9 cellular contexts compared by ENCODE assay signal in genomic region chr18:63160172-63160995, GRCh38.
DNase-seq lines count a peak whose midpoint lies in the region; ATAC-seq lines count a peak whose summit lies in the region.
"Had no signal": no experiment of that assay in that cellular context is flagged by ENCODE, and none has a peak within 500 bp of the region (broad histone marks: within the 10 kb centered on the region; RNA-seq: fewer than 3 reads in every experiment).

No MANE protein-coding gene starts in this region.

- ATAC-seq in activated CD4-positive, alpha-beta T cell treated with anti-CD3 and anti-CD28 coated beads for 36 hours: peak; percentile 0
- ATAC-seq in stimulated activated naive B cell treated with anti-CD40 and anti-IgM and Interleukin-4, amounts not matched to agents 10 μg/mL and 1 μg/mL and 100 μg/mL, for 72 hours (replicated peaks): peak; percentile 1
- ATAC-seq in GM21447 (IDR thresholded peaks at IDR 0.05; ENCODE audit: unreplicated experiment): no peak

- intact Hi-C loops in activated CD4-positive, alpha-beta T cell treated with anti-CD3 and anti-CD28 coated beads for 36 hours (cut with DNase I, micrococcal nuclease): loop anchor here (2.0 to 5.0 kb wide), 7 partner anchors 20 to 790 kb away; partner anchors contain the start of gene KDSR (in 1 of the 2)
- intact Hi-C loops in dendritic cell treated with granulocyte-macrophage colony-stimulating factor and Interleukin-4, amounts not matched to agents 40 ng/mL and 50 ng/mL, for 4 days (cut with micrococcal nuclease): loop anchor here (5.0 kb wide), 1 partner anchor 37 kb away; no protein-coding TSS in a partner anchor

- peaks cover 92% of the 10 kb centered on the region for H3K4me1 Mint-ChIP-seq in activated CD4-positive, alpha-beta T cell treated with anti-CD3 and anti-CD28 coated beads for 36 hours
- peaks cover 96% of the 10 kb centered on the region for H3K4me1 Mint-ChIP-seq in T-helper 1 cell treated with Interleukin-12 subunit alpha and Interleukin-12 subunit beta and Interleukin-4 antibody, amounts not matched to agents 30 μg/mL and 1 μg/mL, for 36 hours (ENCODE audit: low read depth)
- peaks cover 59% of the 10 kb centered on the region for H3K4me1 Mint-ChIP-seq in dendritic cell treated with granulocyte-macrophage colony-stimulating factor and Interleukin-4, amounts not matched to agents 40 ng/mL and 50 ng/mL, for 4 days (ENCODE audit: low read depth)
- peaks cover 76 to 98% of the 10 kb centered on the region in 2 donors for H3K4me1 Mint-ChIP-seq in stimulated activated naive B cell treated with anti-CD40 and anti-IgM and Interleukin-4, amounts not matched to agents 10 μg/mL and 1 μg/mL and 100 μg/mL, for 72 hours

- peaks cover 41% of the 10 kb centered on the region for H3K36me3 Mint-ChIP-seq in activated CD4-positive, alpha-beta T cell treated with anti-CD3 and anti-CD28 coated beads for 36 hours (ENCODE audit: low read depth)
- H3K36me3 Mint-ChIP-seq in T-helper 1 cell treated with Interleukin-12 subunit alpha and Interleukin-12 subunit beta and Interleukin-4 antibody, amounts not matched to agents 30 μg/mL and 1 μg/mL, for 36 hours (ENCODE audit: low read depth): peaks cover 36% of the 10 kb centered on the region
- no peaks in the 10 kb centered on the region for H3K36me3 Mint-ChIP-seq in dendritic cell treated with granulocyte-macrophage colony-stimulating factor and Interleukin-4, amounts not matched to agents 40 ng/mL and 50 ng/mL, for 4 days (ENCODE audit: low read depth)
- H3K36me3 Mint-ChIP-seq in stimulated activated naive B cell treated with anti-CD40 and anti-IgM and Interleukin-4, amounts not matched to agents 10 μg/mL and 1 μg/mL and 100 μg/mL, for 72 hours: peaks cover 35 to 56% of the 10 kb centered on the region in 2 donors

- CTCF ChIA-PET in activated CD4-positive, alpha-beta T cell treated with anti-CD3 and anti-CD28 coated beads for 36 hours (lab: Charles Lee): interaction anchor here (0.6 to 2.0 kb wide), 4 partner anchors 8 to 251 kb away, joined by 3 to 5 read pairs (median 4); no protein-coding TSS in a partner anchor

- POLR2A ChIA-PET in activated CD4-positive, alpha-beta T cell treated with anti-CD3 and anti-CD28 coated beads for 36 hours (lab: Charles Lee): interaction anchor here (0.6 to 2.4 kb wide), 5 partner anchors 37 to 157 kb away, joined by 3 to 9 read pairs (median 5); no protein-coding TSS in a partner anchor

- peak overlapping the region; percentile 95 for H3K27ac Mint-ChIP-seq in activated CD4-positive, alpha-beta T cell treated with anti-CD3 and anti-CD28 coated beads for 36 hours
- H3K27ac Mint-ChIP-seq in T-helper 1 cell treated with Interleukin-12 subunit alpha and Interleukin-12 subunit beta and Interleukin-4 antibody, amounts not matched to agents 30 μg/mL and 1 μg/mL, for 36 hours: peak overlapping the region; percentile 98
- peak overlapping the region; percentile 88 for H3K27ac Mint-ChIP-seq in dendritic cell treated with granulocyte-macrophage colony-stimulating factor and Interleukin-4, amounts not matched to agents 40 ng/mL and 50 ng/mL, for 4 days
- H3K27ac Mint-ChIP-seq in stimulated activated naive B cell treated with anti-CD40 and anti-IgM and Interleukin-4, amounts not matched to agents 10 μg/mL and 1 μg/mL and 100 μg/mL, for 72 hours: peak overlapping the region; percentile 98

- peak overlapping the region; percentile 73 for H3K4me3 Mint-ChIP-seq in activated CD4-positive, alpha-beta T cell treated with anti-CD3 and anti-CD28 coated beads for 36 hours
- H3K4me3 Mint-ChIP-seq in T-helper 1 cell treated with Interleukin-12 subunit alpha and Interleukin-12 subunit beta and Interleukin-4 antibody, amounts not matched to agents 30 μg/mL and 1 μg/mL, for 36 hours: peak overlapping the region; percentile 81
- H3K4me3 Mint-ChIP-seq in dendritic cell treated with granulocyte-macrophage colony-stimulating factor and Interleukin-4, amounts not matched to agents 40 ng/mL and 50 ng/mL, for 4 days: no peak overlapping the region
- peak overlapping the region; percentile 79 to 81 for H3K4me3 Mint-ChIP-seq in stimulated activated naive B cell treated with anti-CD40 and anti-IgM and Interleukin-4, amounts not matched to agents 10 μg/mL and 1 μg/mL and 100 μg/mL, for 72 hours

- no peaks in the 10 kb centered on the region for H3K9me3 Mint-ChIP-seq in activated CD4-positive, alpha-beta T cell treated with anti-CD3 and anti-CD28 coated beads for 36 hours (ENCODE audit: low read depth)
- H3K9me3 Mint-ChIP-seq in T-helper 1 cell treated with Interleukin-12 subunit alpha and Interleukin-12 subunit beta and Interleukin-4 antibody, amounts not matched to agents 30 μg/mL and 1 μg/mL, for 36 hours: no peaks in the 10 kb centered on the region
- H3K9me3 Mint-ChIP-seq in dendritic cell treated with granulocyte-macrophage colony-stimulating factor and Interleukin-4, amounts not matched to agents 40 ng/mL and 50 ng/mL, for 4 days: no peaks in the 10 kb centered on the region
- H3K9me3 Mint-ChIP-seq in stimulated activated naive B cell treated with anti-CD40 and anti-IgM and Interleukin-4, amounts not matched to agents 10 μg/mL and 1 μg/mL and 100 μg/mL, for 72 hours: peaks cover 0 to 8% of the 10 kb centered on the region in 2 donors

- DNase-seq in activated CD4-positive, alpha-beta T cell treated with anti-CD3 and anti-CD28 coated beads for 36 hours: peak; percentile 60
- DNase-seq in activated CD4-positive, alpha-beta T cell treated with anti-CD3 and anti-CD28 coated beads, Interleukin-2, amount 50 U/mL, for 1 hour: no peak
- no peak for DNase-seq in stimulated activated naive B cell treated with anti-CD40 and anti-IgM and Interleukin-4, amounts not matched to agents 10 μg/mL and 1 μg/mL and 100 μg/mL, for 72 hours
- no peak for DNase-seq in NCI-H226
- no peak for DNase-seq in GF-D8 (lab: John Stamatoyannopoulos, UW)
- DNase-seq: activated CD8-positive, alpha-beta memory T cell treated with anti-CD3 and anti-CD28 coated beads, Interleukin-2, amount 50 U/mL, for 48 hours had no signal

- H3K27me3 Mint-ChIP-seq in activated CD4-positive, alpha-beta T cell treated with anti-CD3 and anti-CD28 coated beads for 36 hours: no peaks in the 10 kb centered on the region
- no peaks in the 10 kb centered on the region for H3K27me3 Mint-ChIP-seq in T-helper 1 cell treated with Interleukin-12 subunit alpha and Interleukin-12 subunit beta and Interleukin-4 antibody, amounts not matched to agents 30 μg/mL and 1 μg/mL, for 36 hours (ENCODE audit: low read depth)
- peaks cover 9% of the 10 kb centered on the region for H3K27me3 Mint-ChIP-seq in dendritic cell treated with granulocyte-macrophage colony-stimulating factor and Interleukin-4, amounts not matched to agents 40 ng/mL and 50 ng/mL, for 4 days
- no peaks in the 10 kb centered on the region for H3K27me3 Mint-ChIP-seq in stimulated activated naive B cell treated with anti-CD40 and anti-IgM and Interleukin-4, amounts not matched to agents 10 μg/mL and 1 μg/mL and 100 μg/mL, for 72 hours
